ENCODE assay signal across 1 cellular context in the genomic region with DNA sequence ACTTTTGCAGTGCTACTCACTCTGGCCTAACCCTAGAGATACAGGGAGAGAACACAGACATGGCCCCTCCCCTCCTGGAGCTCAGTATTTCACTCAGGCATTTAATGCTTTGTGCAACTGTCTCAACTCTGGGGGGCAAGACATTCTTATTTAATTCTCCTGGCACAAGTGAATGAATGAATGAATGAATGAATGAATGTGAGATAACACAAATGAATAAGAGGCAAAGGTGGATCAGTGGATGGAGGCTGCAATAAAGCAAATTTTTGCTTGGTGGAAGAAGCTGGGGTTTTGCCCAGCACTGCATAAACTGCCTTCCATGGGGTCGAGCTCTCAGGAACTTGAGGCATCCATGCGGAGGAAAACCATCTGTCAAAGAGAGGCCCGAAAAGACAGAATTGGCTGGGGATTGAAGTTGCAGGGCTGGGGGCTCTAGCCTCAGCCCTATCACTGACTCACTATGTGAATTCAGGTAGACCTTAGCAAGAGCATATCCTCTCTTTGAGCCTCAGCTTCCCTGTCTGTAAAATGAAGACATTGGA.
TF ChIP-seq lines count a peak whose summit lies in the region.

No MANE protein-coding gene starts in this region.

TF ChIP-seq in neural cell, 6 proteins besides CTCF, POLR2A, EP300 and RAD21 (continued from another document):
- TF ChIP-seq, protein P1, sequence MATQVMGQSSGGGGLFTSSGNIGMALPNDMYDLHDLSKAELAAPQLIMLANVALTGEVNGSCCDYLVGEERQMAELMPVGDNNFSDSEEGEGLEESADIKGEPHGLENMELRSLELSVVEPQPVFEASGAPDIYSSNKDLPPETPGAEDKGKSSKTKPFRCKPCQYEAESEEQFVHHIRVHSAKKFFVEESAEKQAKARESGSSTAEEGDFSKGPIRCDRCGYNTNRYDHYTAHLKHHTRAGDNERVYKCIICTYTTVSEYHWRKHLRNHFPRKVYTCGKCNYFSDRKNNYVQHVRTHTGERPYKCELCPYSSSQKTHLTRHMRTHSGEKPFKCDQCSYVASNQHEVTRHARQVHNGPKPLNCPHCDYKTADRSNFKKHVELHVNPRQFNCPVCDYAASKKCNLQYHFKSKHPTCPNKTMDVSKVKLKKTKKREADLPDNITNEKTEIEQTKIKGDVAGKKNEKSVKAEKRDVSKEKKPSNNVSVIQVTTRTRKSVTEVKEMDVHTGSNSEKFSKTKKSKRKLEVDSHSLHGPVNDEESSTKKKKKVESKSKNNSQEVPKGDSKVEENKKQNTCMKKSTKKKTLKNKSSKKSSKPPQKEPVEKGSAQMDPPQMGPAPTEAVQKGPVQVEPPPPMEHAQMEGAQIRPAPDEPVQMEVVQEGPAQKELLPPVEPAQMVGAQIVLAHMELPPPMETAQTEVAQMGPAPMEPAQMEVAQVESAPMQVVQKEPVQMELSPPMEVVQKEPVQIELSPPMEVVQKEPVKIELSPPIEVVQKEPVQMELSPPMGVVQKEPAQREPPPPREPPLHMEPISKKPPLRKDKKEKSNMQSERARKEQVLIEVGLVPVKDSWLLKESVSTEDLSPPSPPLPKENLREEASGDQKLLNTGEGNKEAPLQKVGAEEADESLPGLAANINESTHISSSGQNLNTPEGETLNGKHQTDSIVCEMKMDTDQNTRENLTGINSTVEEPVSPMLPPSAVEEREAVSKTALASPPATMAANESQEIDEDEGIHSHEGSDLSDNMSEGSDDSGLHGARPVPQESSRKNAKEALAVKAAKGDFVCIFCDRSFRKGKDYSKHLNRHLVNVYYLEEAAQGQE (IDR thresholded peaks at IDR 0.05; ENCODE audit: borderline replicate concordance), result no peak
